In genomic region chr1:205064301-205064700, GRCh38 we compare ENCODE assay signal across 26 cellular contexts. TPM values are rescaled to one million over a fixed set of nuclear protein-coding genes. Genes with fewer than 3 reads are reported as not detected.
"Had no signal": no experiment of that assay in that cellular context is flagged by ENCODE, and none has a peak within 500 bp of the region (broad histone marks: within the 10 kb centered on the region; RNA-seq: fewer than 3 reads in every experiment).

No MANE protein-coding gene starts in this region.

- DNase-seq: activated CD4-positive, alpha-beta memory T cell treated with anti-CD3 and anti-CD28 coated beads, Interleukin-2, amount 10 ng/mL, durations not matched to agents 7 days and 5 days; activated CD4-positive, alpha-beta T cell treated with anti-CD3 and anti-CD28 coated beads for 36 hours; activated CD4-positive, alpha-beta T cell treated with anti-CD3 and anti-CD28 coated beads, Interleukin-2, amount 50 U/mL, for 1 hour; activated naive CD4-positive, alpha-beta T cell; activated T-cell treated with anti-CD3 and anti-CD28 coated beads, Interleukin-2, amount 50 U/mL, for 72 hours; adrenal gland; anterior cingulate cortex; caudate nucleus; Karpas-422; MM.1S; NCI-H1105; NCI-H1436; NCI-H1694 treated with DMSO at 0.1 percent for 48 hours; NCI-H2029 treated with DMSO at 0.1 percent for 48 hours; NCI-H446; NCI-H524; Peyer's patch; Right ventricle myocardium superior; SJCRH30; SK-N-SH; T-helper 1 cell; WERI-Rb-1 had no signal

- H3K9me3 ChIP-seq: adrenal gland, Peyer's patch, SJCRH30, SK-N-SH had no signal

- H3K27ac ChIP-seq: adrenal gland, Peyer's patch, RWPE1, SJCRH30, WERI-Rb-1 had no signal

- H3K4me1 ChIP-seq: adrenal gland had no signal

- H3K36me3 ChIP-seq: adrenal gland, Peyer's patch, SJCRH30, WERI-Rb-1 had no signal

- ATAC-seq: activated CD4-positive, alpha-beta T cell treated with anti-CD3 and anti-CD28 coated beads for 36 hours; activated T-cell treated with anti-CD3 and anti-CD28 coated beads, Interleukin-2, amount 50 U/mL, for 72 hours had no signal

- H3K4me3 ChIP-seq: adrenal gland, Peyer's patch, SJCRH30 had no signal

- H3K27me3 ChIP-seq: adrenal gland, Peyer's patch had no signal

RNA-seq across cellular contexts. Expression of gene CNTN2, which starts 21.3 kb away (rescaled TPM):
- total RNA-seq: activated CD4-positive, alpha-beta memory T cell treated with anti-CD3 and anti-CD28 coated beads, Interleukin-2, amount 10 ng/mL, durations not matched to agents 7 days and 5 days; activated CD4-positive, alpha-beta T cell treated with anti-CD3 and anti-CD28 coated beads for 36 hours; activated CD8-positive, alpha-beta memory T cell treated with anti-CD3 and anti-CD28 coated beads for 36 hours; activated T-cell treated with anti-CD3 and anti-CD28 coated beads, Interleukin-2, amount 50 U/mL, for 72 hours; activated T-helper 2 cell treated with anti-CD3 and anti-CD28 coated beads, Interferon-gamma antibody, Interleukin-2, Interleukin-4, amounts not matched to agents 10 μg/mL and 5 μg/mL and 100 μg/mL, durations not matched to agents 14 hours and 24 hours and 36 hours; T-helper 2 cell treated with Interferon-gamma antibody and Interleukin-4, amounts not matched to agents 100 ng/mL and 5 ng/mL, for 36 hours had no signal
